16 cellular contexts compared by ENCODE assay signal in genomic region chr20:688809-689208, GRCh38. TPM values are rescaled to one million over a fixed set of nuclear protein-coding genes. Genes with fewer than 3 reads are reported as not detected.
DNase-seq lines count a peak whose midpoint lies in the region; TF ChIP-seq lines count a peak whose summit lies in the region.
"Had no signal": no experiment of that assay in that cellular context is flagged by ENCODE, and none has a peak within 500 bp of the region (broad histone marks: within the 10 kb centered on the region; RNA-seq: fewer than 3 reads in every experiment).

No MANE protein-coding gene starts in this region.

- peaks cover 8% of the 10 kb centered on the region for H3K27me3 Mint-ChIP-seq in endodermal cell (ENCODE audit: insufficient read depth)

- H4K20me1 ChIP-seq in GM23248 (ENCODE audit: insufficient read depth) (no peaks in the 10 kb centered on the region), osteoblast (ENCODE audit: insufficient read depth, low read length) (no peaks in the 10 kb centered on the region)

- H3K4me2 ChIP-seq in GM23248 (ENCODE audit: unreplicated experiment) (no peak overlapping the region), osteoblast (ENCODE audit: insufficient read depth, low read length) (no peak overlapping the region)

- H3K27ac ChIP-seq in GM23248 (no peak overlapping the region), endodermal cell (ENCODE audit: low read depth, low read length) (peak overlapping the region; percentile 36), osteoblast (ENCODE audit: low read depth, low read length) (no peak overlapping the region)
- H3K27ac ChIP-seq: coronary artery, tibial artery had no signal

- no peaks in the 10 kb centered on the region for H3K79me2 ChIP-seq in GM23248 (ENCODE audit: insufficient read depth)
- no peaks in the 10 kb centered on the region for H3K79me2 ChIP-seq in osteoblast (ENCODE audit: insufficient read depth, low read length)

- H3K36me3 ChIP-seq in GM23248 (ENCODE audit: low read depth) = no peaks in the 10 kb centered on the region
- H3K36me3 ChIP-seq in endodermal cell (ENCODE audit: control insufficient read depth, insufficient read depth, low read length) = no peaks in the 10 kb centered on the region
- no peaks in the 10 kb centered on the region for H3K36me3 ChIP-seq in osteoblast (ENCODE audit: insufficient read depth, low read length)
- H3K36me3 ChIP-seq: tibial artery had no signal

- peak; percentile 68 for TF ChIP-seq CTCF in endodermal cell (conservative IDR thresholded peaks at IDR 0.05)
- no peak for TF ChIP-seq CTCF in osteoblast (IDR thresholded peaks at IDR 0.05; ENCODE audit: extremely low read depth, low read depth, low read length)

- H2AFZ ChIP-seq in GM23248 (no peak overlapping the region), osteoblast (ENCODE audit: low read length) (no peak overlapping the region)

- no peak overlapping the region for H3K27ac Mint-ChIP-seq in endodermal cell
- H3K27ac Mint-ChIP-seq: activated CD4-positive, alpha-beta memory T cell treated with anti-CD3 and anti-CD28 coated beads, Interleukin-2, amount 10 ng/mL, durations not matched to agents 7 days and 5 days; natural killer cell had no signal

- peaks cover 33% of the 10 kb centered on the region for H3K27me3 ChIP-seq in GM23248 (replicated peaks; ENCODE audit: insufficient read depth)
- no peaks in the 10 kb centered on the region for H3K27me3 ChIP-seq in endodermal cell (ENCODE audit: control insufficient read depth, insufficient read depth, low read length, poor library complexity, severe bottlenecking)
- peaks cover 10% of the 10 kb centered on the region for H3K27me3 ChIP-seq in osteoblast (ENCODE audit: insufficient read depth, low read length)

- 2 to 6% methylated on average over 11 to 13 of the region's 13 CpGs for WGBS in GM23248 (ENCODE audit: low coverage in 1 of 2, low lambda C conversion rate in 2 of 2, missing lambda C conversion rate in 2 of 2), 2 experiments
- WGBS in endodermal cell (ENCODE audit: insufficient coverage in 1 of 2, insufficient read length in 1 of 2), 2 experiments = 44 to 60% methylated on average over 5 to 13 of the region's 13 CpGs

- no peaks in the 10 kb centered on the region for H3K9me2 ChIP-seq in GM23248 (ENCODE audit: insufficient read depth)

- in situ Hi-C loops in GM23248 (cut with MboI) = no loop called here

- no peaks in the 10 kb centered on the region for H3F3A ChIP-seq in GM23248 (ENCODE audit: insufficient read depth)

- H3K9ac ChIP-seq in GM23248 (no peak overlapping the region), endodermal cell (ENCODE audit: extremely low read depth, low read length, poor library complexity, severe bottlenecking) (no peak overlapping the region)

- H3K4me1 ChIP-seq in GM23248 (ENCODE audit: insufficient read depth) (no peaks in the 10 kb centered on the region), endodermal cell (ENCODE audit: control insufficient read depth, insufficient read depth, low read length) (peaks cover 6% of the 10 kb centered on the region), osteoblast (ENCODE audit: insufficient read depth, low read length) (no peaks in the 10 kb centered on the region)
- H3K4me1 ChIP-seq: tibial artery had no signal

- DNase-seq in GM23248 (peak; percentile 65), NCI-H2171 treated with DMSO at 0.1 percent for 48 hours (lab: John Stamatoyannopoulos, UW) (peak; percentile 64), endodermal cell (peak; percentile 82), osteoblast (ENCODE audit: insufficient read length, low spot score, missing footprints) (peak; percentile 76), OCI-M1 (lab: John Stamatoyannopoulos, UW) (no peak)
- DNase-seq in activated T-cell treated with anti-CD3 and anti-CD28 coated beads, Interleukin-2, amount 50 U/mL, for 1 hour = no peak
- DNase-seq in activated naive CD4-positive, alpha-beta T cell treated with anti-CD3 and anti-CD28 coated beads, Interleukin-2, amount 50 U/mL, for 16 hours = no peak
- DNase-seq: activated CD4-positive, alpha-beta memory T cell treated with anti-CD3 and anti-CD28 coated beads, Interleukin-2, amount 10 ng/mL, durations not matched to agents 7 days and 5 days; Calu3; GOT3; natural killer cell; NCI-H187; T-helper 2 cell; tibial artery had no signal

- H3K9me3 Mint-ChIP-seq in endodermal cell = no peaks in the 10 kb centered on the region
- H3K9me3 Mint-ChIP-seq: activated CD4-positive, alpha-beta memory T cell treated with anti-CD3 and anti-CD28 coated beads, Interleukin-2, amount 10 ng/mL, durations not matched to agents 7 days and 5 days; activated naive CD4-positive, alpha-beta T cell treated with anti-CD3 and anti-CD28 coated beads, Interleukin-2, amount 50 U/mL, for 24 hours; natural killer cell had no signal

- H3K9me3 ChIP-seq in GM23248 (ENCODE audit: low read depth) (no peaks in the 10 kb centered on the region), endodermal cell (ENCODE audit: control insufficient read depth, low read length) (no peaks in the 10 kb centered on the region), osteoblast (ENCODE audit: low read depth, low read length) (no peaks in the 10 kb centered on the region)
- H3K9me3 ChIP-seq: tibial artery had no signal

- H3K4me3 ChIP-seq in GM23248 (no peak overlapping the region), endodermal cell (ENCODE audit: low read length) (no peak overlapping the region), osteoblast (ENCODE audit: insufficient read depth, low read length) (no peak overlapping the region)
- H3K4me3 ChIP-seq: coronary artery, tibial artery had no signal

- H3K4me1 Mint-ChIP-seq in endodermal cell = peaks cover 12% of the 10 kb centered on the region
- H3K4me1 Mint-ChIP-seq: activated CD4-positive, alpha-beta memory T cell treated with anti-CD3 and anti-CD28 coated beads, Interleukin-2, amount 10 ng/mL, durations not matched to agents 7 days and 5 days; activated naive CD4-positive, alpha-beta T cell treated with anti-CD3 and anti-CD28 coated beads, Interleukin-2, amount 50 U/mL, for 24 hours; natural killer cell had no signal

- H3K4me3 Mint-ChIP-seq in endodermal cell = no peak overlapping the region
- H3K4me3 Mint-ChIP-seq: activated CD4-positive, alpha-beta memory T cell treated with anti-CD3 and anti-CD28 coated beads, Interleukin-2, amount 10 ng/mL, durations not matched to agents 7 days and 5 days; activated naive CD4-positive, alpha-beta T cell treated with anti-CD3 and anti-CD28 coated beads, Interleukin-2, amount 50 U/mL, for 24 hours; natural killer cell had no signal

- H3K36me3 Mint-ChIP-seq in endodermal cell (ENCODE audit: low read depth) = no peaks in the 10 kb centered on the region
- H3K36me3 Mint-ChIP-seq: activated naive CD4-positive, alpha-beta T cell treated with anti-CD3 and anti-CD28 coated beads, Interleukin-2, amount 50 U/mL, for 24 hours; natural killer cell had no signal

RNA-seq across cellular contexts. Expression of gene SCRT2, which starts 13.2 kb away (rescaled TPM):
- not detected in 2 replicates for total RNA-seq in GM23248 (2014; rRNA removed; shearing (Covaris generic))
- not detected in 2 replicates for polyA plus RNA-seq in GM23248 (2016; fragmentation: Nextera tagmentation; extraction: Ambion mirVana)
- total RNA-seq in endodermal cell = not detected
- 10.8 TPM for polyA plus RNA-seq in endodermal cell (2013, experiment 1 of 2)
- 9.9 TPM for polyA plus RNA-seq in endodermal cell (2013, experiment 2 of 2)
- not detected in 2 replicates for total RNA-seq in osteoblast
- total RNA-seq: activated CD4-positive, alpha-beta memory T cell treated with anti-CD3 and anti-CD28 coated beads, Interleukin-2, amount 10 ng/mL, durations not matched to agents 7 days and 5 days; Calu3; natural killer cell had no signal

RNA-seq across cellular contexts. Expression of gene SRXN1, which starts 35.8 kb away (rescaled TPM):
- total RNA-seq in GM23248 (2014; rRNA removed; shearing (Covaris generic)) = 83.3 and 94.1 TPM in 2 replicates
- polyA plus RNA-seq in GM23248 (2016; fragmentation: Nextera tagmentation; extraction: Ambion mirVana) = 57.8 and 58.6 TPM in 2 replicates
- total RNA-seq in endodermal cell = 10 to 100 TPM in 1 of 2 donors, 1 to 10 TPM in 1; 9.7 to 19.3 TPM
- polyA plus RNA-seq in endodermal cell (2013, experiment 1 of 2) = 15.8 TPM
- 13.7 TPM for polyA plus RNA-seq in endodermal cell (2013, experiment 2 of 2)
- total RNA-seq in osteoblast = 60.1 and 65.1 TPM in 2 replicates

Comparison
In these comparisons a context has a peak if more than half of its experiments do, and no peak if none do; other contexts are left out.
1. DNase-seq: peak in GM23248 (single experiment), NCI-H2171 treated with DMSO at 0.1 percent for 48 hours (single experiment), endodermal cell (single experiment) and osteoblast (single experiment); none in activated T-cell treated with anti-CD3 and anti-CD28 coated beads, Interleukin-2, amount 50 U/mL, for 1 hour (single experiment), activated naive CD4-positive, alpha-beta T cell treated with anti-CD3 and anti-CD28 coated beads, Interleukin-2, amount 50 U/mL, for 16 hours (single experiment) and OCI-M1 (single experiment).